ENCODE assay signal across 27 cellular contexts in the genomic region with DNA sequence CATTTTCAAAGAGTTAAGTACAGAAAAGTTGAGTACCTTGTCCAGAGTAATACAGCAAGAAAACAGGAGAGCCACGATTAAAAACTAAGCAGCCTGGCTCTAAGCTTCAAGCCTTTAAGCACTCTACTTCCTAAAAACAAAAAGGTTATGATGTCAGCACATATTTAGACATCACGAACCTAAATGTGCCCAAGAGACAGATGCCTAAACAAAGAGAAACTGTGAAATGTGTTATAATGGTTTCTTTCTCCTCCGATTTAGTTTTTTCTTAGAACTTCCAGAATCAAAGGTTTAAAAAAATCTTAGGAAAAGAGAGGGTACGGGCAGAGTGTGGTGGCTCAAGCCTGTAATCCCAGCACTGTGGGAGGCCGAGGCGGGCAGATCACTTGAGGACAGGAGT.
"Had no signal": no experiment of that assay in that cellular context is flagged by ENCODE, and none has a peak within 500 bp of the region (broad histone marks: within the 10 kb centered on the region; RNA-seq: fewer than 3 reads in every experiment).

No MANE protein-coding gene starts in this region.

- H3K4me3 Mint-ChIP-seq: naive thymus-derived CD8-positive, alpha-beta T cell; nephron; neural progenitor cell; stimulated activated memory B cell treated with anti-CD40 and anti-IgM and Interleukin-4, amounts not matched to agents 10 μg/mL and 1 μg/mL and 100 μg/mL, for 72 hours; stimulated activated naive CD8-positive, alpha-beta T cell treated with anti-CD3 and anti-CD28 coated beads, Interleukin-15, amount 100 ng/mL, for 72 hours; type B pancreatic cell had no signal

- H3K27me3 Mint-ChIP-seq: naive thymus-derived CD8-positive, alpha-beta T cell; progenitor cell of endocrine pancreas; stimulated activated memory B cell treated with anti-CD40 and anti-IgM and Interleukin-4, amounts not matched to agents 10 μg/mL and 1 μg/mL and 100 μg/mL, for 72 hours; stimulated activated naive CD8-positive, alpha-beta T cell treated with anti-CD3 and anti-CD28 coated beads, Interleukin-15, amount 100 ng/mL, for 72 hours; type B pancreatic cell had no signal

- ATAC-seq: left cardiac atrium; left lobe of liver; lower lobe of right lung; naive thymus-derived CD8-positive, alpha-beta T cell; right lobe of liver; stimulated activated memory B cell treated with anti-CD40 and anti-IgM and Interleukin-4, amounts not matched to agents 10 μg/mL and 1 μg/mL and 100 μg/mL, for 72 hours; stimulated activated naive CD8-positive, alpha-beta T cell treated with anti-CD3 and anti-CD28 coated beads, Interleukin-15, amount 100 ng/mL, for 72 hours had no signal

- H3K9ac ChIP-seq: neural progenitor cell had no signal

- H3K9me3 ChIP-seq: lower lobe of right lung, ovary, right atrium auricular region, right lobe of liver, tibial nerve, uterus had no signal

- H3K4me3 ChIP-seq: lower lobe of right lung, neural progenitor cell, ovary, right atrium auricular region, right lobe of liver, smooth muscle cell, tibial nerve, uterus had no signal

- H3K4me2 ChIP-seq: neural progenitor cell, smooth muscle cell had no signal

- H3K4me1 Mint-ChIP-seq: nephron, neural progenitor cell had no signal

- H3K4me1 ChIP-seq: neural progenitor cell, uterus had no signal

- FAIRE-seq: keratinocyte had no signal

- DNase-seq: hippocampal formation; kidney glomerular epithelial cell; left cardiac atrium; lower lobe of right lung; mammary epithelial cell; mesenchymal stem cell; naive thymus-derived CD8-positive, alpha-beta T cell; ovary; right lobe of liver; stimulated activated CD4-positive, alpha-beta T cell treated with anti-CD3 and anti-CD28 coated beads, Interleukin-1b, Interleukin-23, amount 100 ng/mL, for 48 hours; stimulated activated CD4-positive, alpha-beta T cell treated with anti-CD3 and anti-CD28 coated beads, Interleukin-2, amount 100 ng/mL, for 48 hours; stimulated activated CD4-positive, alpha-beta T cell treated with anti-CD3 and anti-CD28 coated beads, Interleukin-4, amount 100 ng/mL, for 4 hours; stimulated activated CD8-positive, alpha-beta memory T cell treated with anti-CD3 and anti-CD28 coated beads, Interleukin-4, amount 100 ng/mL, for 48 hours; stimulated activated naive CD4-positive, alpha-beta T cell treated with Interleukin-2 at 50 U/mL for 16 hours; stimulated activated naive CD8-positive, alpha-beta T cell treated with anti-CD3 and anti-CD28 coated beads, Interleukin-15, amount 100 ng/mL, for 72 hours; substantia nigra; uterus had no signal

- H2AFZ ChIP-seq: neural progenitor cell had no signal

- H3K36me3 ChIP-seq: neural progenitor cell, ovary, uterus had no signal

- H3K27me3 ChIP-seq: neural progenitor cell, ovary, right atrium auricular region, right lobe of liver, tibial nerve, uterus had no signal

- H3K27ac ChIP-seq: lower lobe of right lung, neural progenitor cell, ovary, right atrium auricular region, right lobe of liver, tibial nerve, uterus had no signal

- H3K27ac Mint-ChIP-seq: naive thymus-derived CD8-positive, alpha-beta T cell; nephron; neural progenitor cell; progenitor cell of endocrine pancreas; stimulated activated memory B cell treated with anti-CD40 and anti-IgM and Interleukin-4, amounts not matched to agents 10 μg/mL and 1 μg/mL and 100 μg/mL, for 72 hours; type B pancreatic cell had no signal

- H3K9me3 Mint-ChIP-seq: naive thymus-derived CD8-positive, alpha-beta T cell; nephron; neural progenitor cell; stimulated activated memory B cell treated with anti-CD40 and anti-IgM and Interleukin-4, amounts not matched to agents 10 μg/mL and 1 μg/mL and 100 μg/mL, for 72 hours; stimulated activated naive CD8-positive, alpha-beta T cell treated with anti-CD3 and anti-CD28 coated beads, Interleukin-15, amount 100 ng/mL, for 72 hours; type B pancreatic cell had no signal
